ENCODE assay signal across 2 cellular contexts in genomic region chr5:159145160-159145559, GRCh38. TPM values are rescaled to one million over a fixed set of nuclear protein-coding genes. Genes with fewer than 3 reads are reported as not detected.
"Had no signal": no experiment of that assay in that cellular context is flagged by ENCODE, and none has a peak within 500 bp of the region (broad histone marks: within the 10 kb centered on the region; RNA-seq: fewer than 3 reads in every experiment).

No MANE protein-coding gene starts in this region.

RNA-seq across cellular contexts. Expression of gene EBF1, which starts 45.4 kb away (rescaled TPM):
- total RNA-seq: PC-9, RPMI7951 had no signal
